Comparison of ENCODE assay signal across 1 cellular context in the genomic region with DNA sequence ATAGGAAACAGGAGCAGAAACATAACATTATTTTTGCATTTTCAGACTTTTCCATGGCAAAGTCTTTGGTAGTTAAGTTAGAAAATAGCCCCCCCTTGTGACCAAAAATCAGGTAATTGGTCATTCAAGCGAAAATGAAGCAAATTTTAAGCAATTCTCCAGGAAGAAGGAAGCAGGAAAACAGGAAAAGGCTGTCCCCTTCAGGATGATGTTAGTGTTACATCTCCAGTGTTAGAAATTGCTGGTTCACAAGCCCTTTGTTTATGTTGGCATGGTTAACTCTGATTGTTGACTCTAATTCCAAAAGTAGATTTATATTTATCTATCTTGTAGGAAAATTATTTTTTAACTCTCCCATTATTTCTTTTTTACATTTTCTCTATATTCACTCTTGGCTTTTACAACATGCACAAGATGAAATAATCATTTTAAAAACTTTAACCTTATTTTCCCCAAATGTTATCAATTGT.
TF ChIP-seq lines count a peak whose summit lies in the region.

No MANE protein-coding gene starts in this region.

TF ChIP-seq in HepG2, 621 proteins besides CTCF, POLR2A, EP300 and RAD21 (continued from another document and continues in another):
- TF ChIP-seq ZNF569 (CRISPR knock-in tag; IDR thresholded peaks at IDR 0.05; ENCODE audit: borderline replicate concordance) (no peak), ZNF816 (CRISPR knock-in tag; IDR thresholded peaks at IDR 0.05; ENCODE audit: borderline replicate concordance) (no peak), ZNF367 (CRISPR knock-in tag; IDR thresholded peaks at IDR 0.05; ENCODE audit: borderline replicate concordance) (no peak), RORA (CRISPR knock-in tag; IDR thresholded peaks at IDR 0.05) (no peak), SPEN (CRISPR knock-in tag; IDR thresholded peaks at IDR 0.05; ENCODE audit: low read depth) (no peak), ELF4 (CRISPR knock-in tag; IDR thresholded peaks at IDR 0.05; ENCODE audit: borderline replicate concordance) (no peak), ZMYM4 (CRISPR knock-in tag; IDR thresholded peaks at IDR 0.05) (peak; percentile 35; the same call in 1 of the 2 replicates), TARDBP (CRISPR knock-in tag; IDR thresholded peaks at IDR 0.05) (0 out of 2 replicates have a peak, but pooled peaks have one; percentile 23), ESRRA (CRISPR knock-in tag; IDR thresholded peaks at IDR 0.05; ENCODE audit: low read depth) (no peak), HDAC6 (IDR thresholded peaks at IDR 0.05; ENCODE audit: low read depth, low read length) (no peak), ZNF136 (CRISPR knock-in tag; IDR thresholded peaks at IDR 0.05; ENCODE audit: low read depth) (no peak), GFI1 (CRISPR knock-in tag; IDR thresholded peaks at IDR 0.05; ENCODE audit: borderline replicate concordance) (0 out of 2 replicates have a peak, but pooled peaks have one; percentile 22), BCL6 (CRISPR knock-in tag; IDR thresholded peaks at IDR 0.05) (0 out of 2 replicates have a peak, but pooled peaks have one; percentile 13), HNRNPK (IDR thresholded peaks at IDR 0.05; ENCODE audit: low read depth, low read length, poor library complexity, severe bottlenecking) (no peak), U2AF2 (IDR thresholded peaks at IDR 0.05; ENCODE audit: low read depth, low read length) (no peak), ZNF577 (CRISPR knock-in tag; IDR thresholded peaks at IDR 0.05; ENCODE audit: borderline replicate concordance, low read depth) (no peak), ZNF720 (CRISPR knock-in tag; IDR thresholded peaks at IDR 0.05) (no peak), KAT2B (IDR thresholded peaks at IDR 0.05; ENCODE audit: borderline replicate concordance, low read depth, low read length) (no peak), TMF1 (CRISPR knock-in tag; IDR thresholded peaks at IDR 0.05; ENCODE audit: low read depth) (no peak), ZNF101 (CRISPR knock-in tag; IDR thresholded peaks at IDR 0.05; ENCODE audit: borderline replicate concordance, low read depth) (no peak), NFYB (CRISPR knock-in tag; IDR thresholded peaks at IDR 0.05) (no peak), ZKSCAN8 (CRISPR knock-in tag; IDR thresholded peaks at IDR 0.05; ENCODE audit: borderline replicate concordance) (no peak), NKX3-1 (CRISPR knock-in tag; IDR thresholded peaks at IDR 0.05) (no peak), FOXK2 (IDR thresholded peaks at IDR 0.05) (peak; percentile 33; the same call in 1 of the 2 replicates), ZNF235 (CRISPR knock-in tag; IDR thresholded peaks at IDR 0.05; ENCODE audit: borderline replicate concordance) (no peak), ZFP36 (IDR thresholded peaks at IDR 0.05; ENCODE audit: borderline replicate concordance, low read depth, low read length, partially characterized antibody) (no peak), NR2F6 (IDR thresholded peaks at IDR 0.05) (0 out of 2 replicates have a peak, but pooled peaks have one; percentile 20), NR2F6 (CRISPR knock-in tag; IDR thresholded peaks at IDR 0.05) (no peak)
- TF ChIP-seq, protein P1, sequence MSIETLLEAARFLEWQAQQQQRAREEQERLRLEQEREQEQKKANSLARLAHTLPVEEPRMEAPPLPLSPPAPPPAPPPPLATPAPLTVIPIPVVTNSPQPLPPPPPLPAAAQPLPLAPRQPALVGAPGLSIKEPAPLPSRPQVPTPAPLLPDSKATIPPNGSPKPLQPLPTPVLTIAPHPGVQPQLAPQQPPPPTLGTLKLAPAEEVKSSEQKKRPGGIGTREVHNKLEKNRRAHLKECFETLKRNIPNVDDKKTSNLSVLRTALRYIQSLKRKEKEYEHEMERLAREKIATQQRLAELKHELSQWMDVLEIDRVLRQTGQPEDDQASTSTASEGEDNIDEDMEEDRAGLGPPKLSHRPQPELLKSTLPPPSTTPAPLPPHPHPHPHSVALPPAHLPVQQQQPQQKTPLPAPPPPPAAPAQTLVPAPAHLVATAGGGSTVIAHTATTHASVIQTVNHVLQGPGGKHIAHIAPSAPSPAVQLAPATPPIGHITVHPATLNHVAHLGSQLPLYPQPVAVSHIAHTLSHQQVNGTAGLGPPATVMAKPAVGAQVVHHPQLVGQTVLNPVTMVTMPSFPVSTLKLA (IDR thresholded peaks at IDR 0.05), result no peak
- TF ChIP-seq, protein P2, sequence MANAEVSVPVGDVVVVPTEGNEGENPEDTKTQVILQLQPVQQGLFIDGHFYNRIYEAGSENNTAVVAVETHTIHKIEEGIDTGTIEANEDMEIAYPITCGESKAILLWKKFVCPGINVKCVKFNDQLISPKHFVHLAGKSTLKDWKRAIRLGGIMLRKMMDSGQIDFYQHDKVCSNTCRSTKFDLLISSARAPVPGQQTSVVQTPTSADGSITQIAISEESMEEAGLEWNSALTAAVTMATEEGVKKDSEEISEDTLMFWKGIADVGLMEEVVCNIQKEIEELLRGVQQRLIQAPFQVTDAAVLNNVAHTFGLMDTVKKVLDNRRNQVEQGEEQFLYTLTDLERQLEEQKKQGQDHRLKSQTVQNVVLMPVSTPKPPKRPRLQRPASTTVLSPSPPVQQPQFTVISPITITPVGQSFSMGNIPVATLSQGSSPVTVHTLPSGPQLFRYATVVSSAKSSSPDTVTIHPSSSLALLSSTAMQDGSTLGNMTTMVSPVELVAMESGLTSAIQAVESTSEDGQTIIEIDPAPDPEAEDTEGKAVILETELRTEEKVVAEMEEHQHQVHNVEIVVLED (CRISPR knock-in tag; IDR thresholded peaks at IDR 0.05; ENCODE audit: borderline replicate concordance), result no peak
- TF ChIP-seq, protein P3, sequence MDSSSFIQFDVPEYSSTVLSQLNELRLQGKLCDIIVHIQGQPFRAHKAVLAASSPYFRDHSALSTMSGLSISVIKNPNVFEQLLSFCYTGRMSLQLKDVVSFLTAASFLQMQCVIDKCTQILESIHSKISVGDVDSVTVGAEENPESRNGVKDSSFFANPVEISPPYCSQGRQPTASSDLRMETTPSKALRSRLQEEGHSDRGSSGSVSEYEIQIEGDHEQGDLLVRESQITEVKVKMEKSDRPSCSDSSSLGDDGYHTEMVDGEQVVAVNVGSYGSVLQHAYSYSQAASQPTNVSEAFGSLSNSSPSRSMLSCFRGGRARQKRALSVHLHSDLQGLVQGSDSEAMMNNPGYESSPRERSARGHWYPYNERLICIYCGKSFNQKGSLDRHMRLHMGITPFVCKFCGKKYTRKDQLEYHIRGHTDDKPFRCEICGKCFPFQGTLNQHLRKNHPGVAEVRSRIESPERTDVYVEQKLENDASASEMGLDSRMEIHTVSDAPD (CRISPR knock-in tag; IDR thresholded peaks at IDR 0.05), result no peak
- TF ChIP-seq, protein P4, sequence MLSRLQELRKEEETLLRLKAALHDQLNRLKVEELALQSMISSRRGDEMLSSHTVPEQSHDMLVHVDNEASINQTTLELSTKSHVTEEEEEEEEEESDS (CRISPR knock-in tag; IDR thresholded peaks at IDR 0.05; ENCODE audit: borderline replicate concordance), result no peak
- TF ChIP-seq, protein P5, sequence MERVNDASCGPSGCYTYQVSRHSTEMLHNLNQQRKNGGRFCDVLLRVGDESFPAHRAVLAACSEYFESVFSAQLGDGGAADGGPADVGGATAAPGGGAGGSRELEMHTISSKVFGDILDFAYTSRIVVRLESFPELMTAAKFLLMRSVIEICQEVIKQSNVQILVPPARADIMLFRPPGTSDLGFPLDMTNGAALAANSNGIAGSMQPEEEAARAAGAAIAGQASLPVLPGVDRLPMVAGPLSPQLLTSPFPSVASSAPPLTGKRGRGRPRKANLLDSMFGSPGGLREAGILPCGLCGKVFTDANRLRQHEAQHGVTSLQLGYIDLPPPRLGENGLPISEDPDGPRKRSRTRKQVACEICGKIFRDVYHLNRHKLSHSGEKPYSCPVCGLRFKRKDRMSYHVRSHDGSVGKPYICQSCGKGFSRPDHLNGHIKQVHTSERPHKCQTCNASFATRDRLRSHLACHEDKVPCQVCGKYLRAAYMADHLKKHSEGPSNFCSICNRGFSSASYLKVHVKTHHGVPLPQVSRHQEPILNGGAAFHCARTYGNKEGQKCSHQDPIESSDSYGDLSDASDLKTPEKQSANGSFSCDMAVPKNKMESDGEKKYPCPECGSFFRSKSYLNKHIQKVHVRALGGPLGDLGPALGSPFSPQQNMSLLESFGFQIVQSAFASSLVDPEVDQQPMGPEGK (CRISPR knock-in tag; IDR thresholded peaks at IDR 0.05), result no peak
- TF ChIP-seq, protein P6, sequence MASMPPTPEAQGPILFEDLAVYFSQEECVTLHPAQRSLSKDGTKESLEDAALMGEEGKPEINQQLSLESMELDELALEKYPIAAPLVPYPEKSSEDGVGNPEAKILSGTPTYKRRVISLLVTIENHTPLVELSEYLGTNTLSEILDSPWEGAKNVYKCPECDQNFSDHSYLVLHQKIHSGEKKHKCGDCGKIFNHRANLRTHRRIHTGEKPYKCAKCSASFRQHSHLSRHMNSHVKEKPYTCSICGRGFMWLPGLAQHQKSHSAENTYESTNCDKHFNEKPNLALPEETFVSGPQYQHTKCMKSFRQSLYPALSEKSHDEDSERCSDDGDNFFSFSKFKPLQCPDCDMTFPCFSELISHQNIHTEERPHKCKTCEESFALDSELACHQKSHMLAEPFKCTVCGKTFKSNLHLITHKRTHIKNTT (CRISPR knock-in tag; IDR thresholded peaks at IDR 0.05), result no peak
- TF ChIP-seq, protein P7, sequence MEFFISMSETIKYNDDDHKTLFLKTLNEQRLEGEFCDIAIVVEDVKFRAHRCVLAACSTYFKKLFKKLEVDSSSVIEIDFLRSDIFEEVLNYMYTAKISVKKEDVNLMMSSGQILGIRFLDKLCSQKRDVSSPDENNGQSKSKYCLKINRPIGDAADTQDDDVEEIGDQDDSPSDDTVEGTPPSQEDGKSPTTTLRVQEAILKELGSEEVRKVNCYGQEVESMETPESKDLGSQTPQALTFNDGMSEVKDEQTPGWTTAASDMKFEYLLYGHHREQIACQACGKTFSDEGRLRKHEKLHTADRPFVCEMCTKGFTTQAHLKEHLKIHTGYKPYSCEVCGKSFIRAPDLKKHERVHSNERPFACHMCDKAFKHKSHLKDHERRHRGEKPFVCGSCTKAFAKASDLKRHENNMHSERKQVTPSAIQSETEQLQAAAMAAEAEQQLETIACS (CRISPR knock-in tag; IDR thresholded peaks at IDR 0.05), result no peak
- TF ChIP-seq, protein P8, sequence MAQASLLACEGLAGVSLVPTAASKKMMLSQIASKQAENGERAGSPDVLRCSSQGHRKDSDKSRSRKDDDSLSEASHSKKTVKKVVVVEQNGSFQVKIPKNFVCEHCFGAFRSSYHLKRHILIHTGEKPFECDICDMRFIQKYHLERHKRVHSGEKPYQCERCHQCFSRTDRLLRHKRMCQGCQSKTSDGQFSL (CRISPR knock-in tag; IDR thresholded peaks at IDR 0.05), result no peak
- TF ChIP-seq, protein P9, sequence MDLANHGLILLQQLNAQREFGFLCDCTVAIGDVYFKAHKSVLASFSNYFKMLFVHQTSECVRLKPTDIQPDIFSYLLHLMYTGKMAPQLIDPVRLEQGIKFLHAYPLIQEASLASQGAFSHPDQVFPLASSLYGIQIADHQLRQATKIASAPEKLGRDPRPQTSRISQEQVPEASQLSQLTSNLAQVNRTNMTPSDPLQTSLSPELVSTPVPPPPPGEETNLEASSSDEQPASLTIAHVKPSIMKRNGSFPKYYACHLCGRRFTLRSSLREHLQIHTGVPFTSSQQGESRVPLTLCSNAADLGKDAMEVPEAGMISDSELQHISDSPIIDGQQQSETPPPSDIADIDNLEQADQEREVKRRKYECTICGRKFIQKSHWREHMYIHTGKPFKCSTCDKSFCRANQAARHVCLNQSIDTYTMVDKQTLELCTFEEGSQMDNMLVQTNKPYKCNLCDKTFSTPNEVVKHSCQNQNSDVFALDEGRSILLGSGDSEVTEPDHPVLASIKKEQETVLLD (CRISPR knock-in tag; IDR thresholded peaks at IDR 0.05; ENCODE audit: low read depth), result no peak
- TF ChIP-seq, protein P10, sequence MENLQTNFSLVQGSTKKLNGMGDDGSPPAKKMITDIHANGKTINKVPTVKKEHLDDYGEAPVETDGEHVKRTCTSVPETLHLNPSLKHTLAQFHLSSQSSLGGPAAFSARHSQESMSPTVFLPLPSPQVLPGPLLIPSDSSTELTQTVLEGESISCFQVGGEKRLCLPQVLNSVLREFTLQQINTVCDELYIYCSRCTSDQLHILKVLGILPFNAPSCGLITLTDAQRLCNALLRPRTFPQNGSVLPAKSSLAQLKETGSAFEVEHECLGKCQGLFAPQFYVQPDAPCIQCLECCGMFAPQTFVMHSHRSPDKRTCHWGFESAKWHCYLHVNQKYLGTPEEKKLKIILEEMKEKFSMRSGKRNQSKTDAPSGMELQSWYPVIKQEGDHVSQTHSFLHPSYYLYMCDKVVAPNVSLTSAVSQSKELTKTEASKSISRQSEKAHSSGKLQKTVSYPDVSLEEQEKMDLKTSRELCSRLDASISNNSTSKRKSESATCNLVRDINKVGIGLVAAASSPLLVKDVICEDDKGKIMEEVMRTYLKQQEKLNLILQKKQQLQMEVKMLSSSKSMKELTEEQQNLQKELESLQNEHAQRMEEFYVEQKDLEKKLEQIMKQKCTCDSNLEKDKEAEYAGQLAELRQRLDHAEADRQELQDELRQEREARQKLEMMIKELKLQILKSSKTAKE (CRISPR knock-in tag; IDR thresholded peaks at IDR 0.05; ENCODE audit: borderline replicate concordance), result no peak
- TF ChIP-seq, protein P11, sequence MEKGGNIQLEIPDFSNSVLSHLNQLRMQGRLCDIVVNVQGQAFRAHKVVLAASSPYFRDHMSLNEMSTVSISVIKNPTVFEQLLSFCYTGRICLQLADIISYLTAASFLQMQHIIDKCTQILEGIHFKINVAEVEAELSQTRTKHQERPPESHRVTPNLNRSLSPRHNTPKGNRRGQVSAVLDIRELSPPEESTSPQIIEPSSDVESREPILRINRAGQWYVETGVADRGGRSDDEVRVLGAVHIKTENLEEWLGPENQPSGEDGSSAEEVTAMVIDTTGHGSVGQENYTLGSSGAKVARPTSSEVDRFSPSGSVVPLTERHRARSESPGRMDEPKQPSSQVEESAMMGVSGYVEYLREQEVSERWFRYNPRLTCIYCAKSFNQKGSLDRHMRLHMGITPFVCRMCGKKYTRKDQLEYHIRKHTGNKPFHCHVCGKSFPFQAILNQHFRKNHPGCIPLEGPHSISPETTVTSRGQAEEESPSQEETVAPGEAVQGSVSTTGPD (CRISPR knock-in tag; IDR thresholded peaks at IDR 0.05), result no peak
- TF ChIP-seq, protein P12, sequence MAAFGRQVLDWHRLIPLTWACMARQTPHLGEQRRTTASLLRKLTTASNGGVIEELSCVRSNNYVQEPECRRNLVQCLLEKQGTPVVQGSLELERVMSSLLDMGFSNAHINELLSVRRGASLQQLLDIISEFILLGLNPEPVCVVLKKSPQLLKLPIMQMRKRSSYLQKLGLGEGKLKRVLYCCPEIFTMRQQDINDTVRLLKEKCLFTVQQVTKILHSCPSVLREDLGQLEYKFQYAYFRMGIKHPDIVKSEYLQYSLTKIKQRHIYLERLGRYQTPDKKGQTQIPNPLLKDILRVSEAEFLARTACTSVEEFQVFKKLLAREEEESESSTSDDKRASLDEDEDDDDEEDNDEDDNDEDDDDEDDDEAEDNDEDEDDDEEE (CRISPR knock-in tag; IDR thresholded peaks at IDR 0.05), result no peak
